ENCODE assay signal across 8 cellular contexts in the genomic region with DNA sequence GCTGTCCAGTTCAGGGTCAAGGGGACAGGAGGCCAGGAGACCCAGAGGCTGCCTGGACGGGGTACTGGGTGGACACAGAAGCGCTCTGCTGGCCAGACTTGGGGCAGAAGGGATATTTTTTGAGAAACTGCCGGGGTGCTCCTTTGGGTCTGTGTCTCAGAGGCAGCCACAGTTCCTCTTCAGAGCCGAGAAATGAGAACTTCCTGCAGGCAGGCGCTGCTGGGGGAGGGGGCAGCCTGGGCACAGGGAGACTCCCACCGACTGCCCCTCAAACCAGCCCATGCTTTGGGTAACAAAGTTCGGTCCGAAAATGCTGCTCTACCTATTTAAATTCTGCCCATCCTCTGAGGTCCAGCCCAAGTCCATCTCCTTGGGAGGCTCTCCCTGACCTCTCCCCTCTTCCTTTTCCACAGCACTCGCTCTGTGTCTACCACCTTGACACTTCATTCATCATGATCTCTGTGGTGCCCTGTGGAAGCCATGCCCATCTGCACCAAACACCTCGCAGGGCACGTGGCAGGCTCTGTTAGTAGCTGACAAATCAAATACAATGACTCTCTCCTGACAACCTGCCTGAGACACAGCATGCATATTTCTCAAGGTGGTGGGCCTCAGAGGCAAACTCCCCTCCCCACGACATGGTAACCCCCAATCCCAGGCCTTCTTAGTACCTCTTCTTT. TPM values are rescaled to one million over a fixed set of nuclear protein-coding genes. Genes with fewer than 3 reads are reported as not detected.
DNase-seq lines count a peak whose midpoint lies in the region; ATAC-seq, FAIRE-seq and TF ChIP-seq lines count a peak whose summit lies in the region.
"Had no signal": no experiment of that assay in that cellular context is flagged by ENCODE, and none has a peak within 500 bp of the region (broad histone marks: within the 10 kb centered on the region; RNA-seq: fewer than 3 reads in every experiment).

No MANE protein-coding gene starts in this region.

- no peak overlapping the region for H4K5ac ChIP-seq in H1 (ENCODE audit: insufficient read length, low read depth, low read length)

- H3K9ac ChIP-seq in GM23248 (peak overlapping the region; percentile 8; the same call in 1 of the 2 replicates), H1 (replicated peaks in 1 of 4; ENCODE audit: extremely low read depth in 1 of 4, low read depth in 3 of 4, low read length in 3 of 4) (no peak overlapping the region)

- H2BK20ac ChIP-seq in H1 (ENCODE audit: low read length) = no peak overlapping the region

- no peak overlapping the region for H3K14ac ChIP-seq in H1 (ENCODE audit: insufficient read length)

- H2BK5ac ChIP-seq in H1 (ENCODE audit: low read depth, low read length) = peak overlapping the region; percentile 35; the same call in 1 of the 2 replicates

- no peak overlapping the region for H3K18ac ChIP-seq in H1 (ENCODE audit: extremely low read depth, low read length)

- H3K79me2 ChIP-seq in GM23248 (ENCODE audit: insufficient read depth) = peaks cover 100% of the 10 kb centered on the region
- H3K79me2 ChIP-seq in H1 (ENCODE audit: control insufficient read depth in 1 of 2, insufficient read depth in 2 of 2, low read length in 2 of 2) = peaks cover 0 to 78% of the 10 kb centered on the region in 2 experiments; a peak in 2 of 4 replicates

- POLR2A ChIA-PET in H1 (lab: Charles Lee; ENCODE audit: partially characterized antibody) = interaction anchor here (1.4 to 29.3 kb wide), 5 partner anchors 10 to 102 kb away, joined by 4 to 480 read pairs (median 5); partner anchors contain the start of gene VDR

- H3K27me3 ChIP-seq in GM23248 (replicated peaks; ENCODE audit: insufficient read depth) (no peaks in the 10 kb centered on the region), Peyer's patch (no peaks in the 10 kb centered on the region), H1 (replicated peaks in 1 of 4; ENCODE audit: control insufficient read depth in 3 of 4, extremely low read depth in 1 of 4, insufficient read depth in 3 of 4, low read length in 3 of 4) (no peaks in the 10 kb centered on the region), gastrocnemius medialis (no peaks in the 10 kb centered on the region)

- no peak overlapping the region for H3K23ac ChIP-seq in H1 (ENCODE audit: insufficient read length)

- TF ChIP-seq POLR2A in Peyer's patch (IDR thresholded peaks at IDR 0.05) (no peak), H1 (IDR thresholded peaks at IDR 0.05; ENCODE audit: control extremely low read depth in 1 of 2, low read depth in 2 of 2, low read length in 2 of 2) (no peak), gastrocnemius medialis (IDR thresholded peaks at IDR 0.05) (no peak)

- H3K56ac ChIP-seq in H1 (replicated peaks; ENCODE audit: insufficient read length, low read depth, low read length) = no peak overlapping the region

- H3K9me2 ChIP-seq in GM23248 (ENCODE audit: insufficient read depth) = no peaks in the 10 kb centered on the region

- 0 out of 2 replicates have a peak, but pooled peaks cover 1% of the 10 kb centered on the region for H3K23me2 ChIP-seq in H1 (ENCODE audit: low read depth, low read length)

- ATAC-seq in gastrocnemius medialis = no peak
- no peak for ATAC-seq in HG03108 (IDR thresholded peaks at IDR 0.05; ENCODE audit: unreplicated experiment)

- H4K8ac ChIP-seq in H1 (ENCODE audit: extremely low read depth, insufficient read depth, low read length) = peak overlapping the region; percentile 19; the same call in 1 of the 2 replicates

- no peak overlapping the region for H4K91ac ChIP-seq in H1 (replicated peaks; ENCODE audit: insufficient read length, low read length)

- in situ Hi-C loops in GM23248 (cut with MboI) (no loop called here), gastrocnemius medialis (cut with MboI; ENCODE audit: low sequenced_read_pairs in 4 of 4) (no loop called here)

- no peak overlapping the region for H3K4me2 ChIP-seq in GM23248 (ENCODE audit: unreplicated experiment)
- H3K4me2 ChIP-seq in H1 (ENCODE audit: insufficient read depth in 1 of 2, low read depth in 2 of 2, low read length in 2 of 2) = no peak overlapping the region

- peaks cover 8% of the 10 kb centered on the region; the same call in 1 of the 2 replicates for H3K79me1 ChIP-seq in H1 (ENCODE audit: low read depth, low read length)

- 0 out of 2 replicates have a peak overlapping the region, but pooled peaks have one; percentile 46 for H2BK15ac ChIP-seq in H1 (ENCODE audit: low read length)

- no peaks in the 10 kb centered on the region for H3K9me3 ChIP-seq in GM23248 (ENCODE audit: low read depth)
- H3K9me3 ChIP-seq in Peyer's patch = no peaks in the 10 kb centered on the region
- H3K9me3 ChIP-seq in H1 (ENCODE audit: insufficient read depth in 2 of 2, low read depth in 1 of 2, low read length in 1 of 2) = no peaks in the 10 kb centered on the region
- no peaks in the 10 kb centered on the region for H3K9me3 ChIP-seq in gastrocnemius medialis

- no peak for TF ChIP-seq EP300 in H1 (IDR thresholded peaks at IDR 0.05; ENCODE audit: borderline replicate concordance in 1 of 2, low read depth in 2 of 2, low read length in 2 of 2)

- intact Hi-C loops in gastrocnemius medialis (cut with DNase I; ENCODE audit: low total_unique reads) = no loop called here

- H4K20me1 ChIP-seq in GM23248 (ENCODE audit: insufficient read depth) (peaks cover 17% of the 10 kb centered on the region; the same call in 1 of the 2 replicates), H1 (replicated peaks in 1 of 2; ENCODE audit: control insufficient read depth in 1 of 2, insufficient read depth in 2 of 2, low read length in 2 of 2) (peaks cover 7 to 15% of the 10 kb centered on the region in 2 experiments)

- H3K4me3 ChIP-seq in GM23248 (no peak overlapping the region), Peyer's patch (no peak overlapping the region), H1 (ENCODE audit: extremely low read depth in 1 of 4, insufficient read depth in 2 of 4, low read depth in 3 of 4, low read length in 4 of 4) (no peak overlapping the region), gastrocnemius medialis (no peak overlapping the region)

- H3K27ac ChIP-seq in GM23248 (no peak overlapping the region), Peyer's patch (peak overlapping the region in 3 of 4 donors; percentile 42 to 59 (median 52)), H1 (ENCODE audit: low read depth, low read length) (no peak overlapping the region), gastrocnemius medialis (peak overlapping the region; percentile 33 to 83 (median 54))

- H3K36me3 ChIP-seq in GM23248 (ENCODE audit: low read depth) (peaks cover 7% of the 10 kb centered on the region; the same call in 1 of the 2 replicates), Peyer's patch (no peaks in the 10 kb centered on the region), H1 (ENCODE audit: control insufficient read depth in 2 of 4, insufficient read depth in 4 of 4, low read length in 3 of 4) (peaks cover 0 to 2% (median 0%) of the 10 kb centered on the region in 4 experiments; a peak in 1 of 8 replicates), gastrocnemius medialis (no peaks in the 10 kb centered on the region)

- no peak for FAIRE-seq in H1 (lab: Jason Lieb, UNC)

- H2BK120ac ChIP-seq in H1 (replicated peaks; ENCODE audit: low read depth, low read length) = no peak overlapping the region

- DNase-seq in GM23248 = no peak
- DNase-seq in Peyer's patch = peak in 1 of 3 donors; percentile 47
- DNase-seq in H1 (ENCODE audit: low read depth in 1 of 2, low spot score in 2 of 2) = no peak
- no peak for DNase-seq in gastrocnemius medialis
- no peak for DNase-seq in NCI-H2029 (lab: John Stamatoyannopoulos, UW)
- DNase-seq in midbrain (lab: John Stamatoyannopoulos, UW) = no peak
- DNase-seq: NCI-H1436 treated with DMSO at 0.1 percent for 48 hours had no signal

- no peak overlapping the region for H2BK12ac ChIP-seq in H1 (ENCODE audit: low read depth, low read length)

- CTCF ChIA-PET in H1 (lab: Charles Lee; ENCODE audit: partially characterized antibody) = interaction anchor here (0.8 to 58.8 kb wide), 7 partner anchors 7 to 60 kb away, joined by 3 to 2001 read pairs (median 81); partner anchors contain the start of gene HDAC7

- H2AFZ ChIP-seq in GM23248 (no peak overlapping the region), H1 (ENCODE audit: low read length) (no peak overlapping the region)

- peaks cover 10% of the 10 kb centered on the region; the same call in 1 of the 2 replicates for H3F3A ChIP-seq in GM23248 (ENCODE audit: insufficient read depth)

- TF ChIP-seq CTCF in Peyer's patch (IDR thresholded peaks at IDR 0.05) (no peak), H1 (IDR thresholded peaks at IDR 0.05; ENCODE audit: control extremely low read depth in 1 of 3, insufficient read depth in 1 of 3, low read depth in 1 of 3, low read length in 3 of 3) (no peak), gastrocnemius medialis (IDR thresholded peaks at IDR 0.05 in 4 of 5, conservative IDR thresholded peaks at IDR 0.05 in 1 of 5) (no peak)

- H3K4me1 ChIP-seq in GM23248 (ENCODE audit: insufficient read depth) (peaks cover 38% of the 10 kb centered on the region), Peyer's patch (peaks cover 0 to 95% (median 25%) of the 10 kb centered on the region in 4 donors), H1 (replicated peaks in 1 of 4; ENCODE audit: control insufficient read depth in 3 of 4, insufficient read depth in 4 of 4, low read length in 3 of 4) (peaks cover 0 to 16% (median 9%) of the 10 kb centered on the region in 4 experiments; a peak in 6 of 7 replicates), gastrocnemius medialis (peaks cover 100% of the 10 kb centered on the region in 2 donors)

- WGBS in GM23248 (ENCODE audit: low coverage in 1 of 2, low lambda C conversion rate in 2 of 2, missing lambda C conversion rate in 2 of 2), 2 experiments = 61 to 69% methylated on average over 12 of the region's 12 CpGs
- WGBS in H1 (ENCODE audit: extremely low coverage in 1 of 2, insufficient coverage in 1 of 2, insufficient read length in 1 of 2, insufficient replicate concordance in 2 of 2, low coverage in 1 of 2, low lambda C conversion rate in 2 of 2, missing lambda C conversion rate in 1 of 2), 2 experiments = 88% methylated on average over 12 of the region's 12 CpGs; no CpG with 5 or more reads in 1 of the 2 experiments

- TF ChIP-seq RAD21 in H1 (IDR thresholded peaks at IDR 0.05 in 1 of 2, conservative IDR thresholded peaks at IDR 0.05 in 1 of 2; ENCODE audit: low read depth in 2 of 2, low read length in 2 of 2) = no peak

- no peak overlapping the region for H2AK5ac ChIP-seq in H1 (ENCODE audit: low read depth, low read length)

- no peak overlapping the region for H3K4ac ChIP-seq in H1 (replicated peaks; ENCODE audit: insufficient read length, low read depth, low read length)

RNA-seq across cellular contexts. Expression of gene HDAC7, which starts 16.4 kb away (rescaled TPM):
- total RNA-seq in GM23248 (2014; rRNA removed; shearing (Covaris generic)) = 62.9 and 72.3 TPM in 2 replicates
- polyA plus RNA-seq in GM23248 (2016; fragmentation: Nextera tagmentation; extraction: Ambion mirVana) (45.3 and 46.2 TPM in 2 replicates), H1 (2011; rRNA removed) (25.5 and 52.0 TPM in 2 replicates)
- total RNA-seq in Peyer's patch (10 to 100 TPM in 3 of 4 donors, 1 to 10 TPM in 1; 9.8 to 80.9 (median 36.8) TPM), gastrocnemius medialis (10 to 100 TPM; 12.2 to 27.1 (median 17.0) TPM)
- 82.0 and 84.9 TPM in 2 replicates for total RNA-seq in H1 (2021; fragmentation: NEBNext Ultra II Directional; extraction: Animal tissue kit (Norgen Biotek cat#: 25700))
- 27.2 TPM for polyA plus RNA-seq in H1 (2011; cell fraction: cytosol; rRNA removed)
- 208 TPM for polyA plus RNA-seq in H1 (2011; cell fraction: nucleus; rRNA removed)
- 46.5 to 68.3 TPM (median 65.5 TPM) in 4 replicates for polyA plus RNA-seq in H1 (2012, experiment 1 of 2)
- polyA plus RNA-seq in H1 (2012, experiment 2 of 2) = 57.8 TPM
- 40.9 TPM for polyA plus RNA-seq in H1 (2013, experiment 1 of 2)
- polyA plus RNA-seq in H1 (2013, experiment 2 of 2) = 38.9 TPM
- polyA minus RNA-seq in H1 (2011; rRNA and poly(A)+ RNA removed) = 11.6 and 23.5 TPM in 2 replicates
- 27.2 TPM for polyA minus RNA-seq in H1 (2011; cell fraction: cytosol; rRNA and poly(A)+ RNA removed)
- 48.1 TPM for polyA minus RNA-seq in H1 (2011; cell fraction: nucleus; rRNA and poly(A)+ RNA removed)

RNA-seq across cellular contexts. Expression of gene SLC48A1, which starts 30.3 kb away (rescaled TPM):
- total RNA-seq in GM23248 (2014; rRNA removed; shearing (Covaris generic)) = 16.4 and 20.9 TPM in 2 replicates
- polyA plus RNA-seq in GM23248 (2016; fragmentation: Nextera tagmentation; extraction: Ambion mirVana) (19.1 and 21.8 TPM in 2 replicates), H1 (2011; rRNA removed) (9.5 and 12.1 TPM in 2 replicates)
- total RNA-seq in Peyer's patch (10 to 100 TPM; 14.9 to 21.5 (median 15.9) TPM), gastrocnemius medialis (10 to 100 TPM; 28.3 to 62.6 (median 45.6) TPM)
- 14.0 and 14.1 TPM in 2 replicates for total RNA-seq in H1 (2021; fragmentation: NEBNext Ultra II Directional; extraction: Animal tissue kit (Norgen Biotek cat#: 25700))
- 9.6 TPM for polyA plus RNA-seq in H1 (2011; cell fraction: cytosol; rRNA removed)
- polyA plus RNA-seq in H1 (2011; cell fraction: nucleus; rRNA removed) = 16.1 TPM
- 8.3 to 11.4 TPM (median 10.2 TPM) in 4 replicates for polyA plus RNA-seq in H1 (2012, experiment 1 of 2)
- polyA plus RNA-seq in H1 (2012, experiment 2 of 2) = 8.6 TPM
- 9.4 TPM for polyA plus RNA-seq in H1 (2013, experiment 1 of 2)
- polyA plus RNA-seq in H1 (2013, experiment 2 of 2) = 10.8 TPM
- 7.2 and 7.3 TPM in 2 replicates for polyA minus RNA-seq in H1 (2011; rRNA and poly(A)+ RNA removed)
- polyA minus RNA-seq in H1 (2011; cell fraction: cytosol; rRNA and poly(A)+ RNA removed) = 6.8 TPM
- 7.3 TPM for polyA minus RNA-seq in H1 (2011; cell fraction: nucleus; rRNA and poly(A)+ RNA removed)

RNA-seq across cellular contexts. Expression of gene RAPGEF3, which starts 44.7 kb away (rescaled TPM):
- total RNA-seq in GM23248 (2014; rRNA removed; shearing (Covaris generic)) = 1.3 and 3.7 TPM in 2 replicates
- 1.1 and 1.4 TPM in 2 replicates for polyA plus RNA-seq in GM23248 (2016; fragmentation: Nextera tagmentation; extraction: Ambion mirVana)
- 10 to 100 TPM in 3 of 4 donors, 1 to 10 TPM in 1; 4.9 to 33.0 (median 16.9) TPM for total RNA-seq in Peyer's patch
- 6.7 and 9.4 TPM in 2 replicates for total RNA-seq in H1 (2021; fragmentation: NEBNext Ultra II Directional; extraction: Animal tissue kit (Norgen Biotek cat#: 25700))
- polyA plus RNA-seq in H1 (2011; rRNA removed) = 5.0 and 5.2 TPM in 2 replicates
- polyA plus RNA-seq in H1 (2011; cell fraction: cytosol; rRNA removed) = 6.0 TPM
- 31.6 TPM for polyA plus RNA-seq in H1 (2011; cell fraction: nucleus; rRNA removed)
- 4.1 to 5.7 TPM (median 5.2 TPM) in 4 replicates for polyA plus RNA-seq in H1 (2012, experiment 1 of 2)
- polyA plus RNA-seq in H1 (2012, experiment 2 of 2) = 3.1 TPM
- polyA plus RNA-seq in H1 (2013, experiment 1 of 2) = 4.2 TPM
- 3.9 TPM for polyA plus RNA-seq in H1 (2013, experiment 2 of 2)
- polyA minus RNA-seq in H1 (2011; rRNA and poly(A)+ RNA removed) = 5.2 and 8.0 TPM in 2 replicates
- polyA minus RNA-seq in H1 (2011; cell fraction: cytosol; rRNA and poly(A)+ RNA removed) = 1.8 TPM
- 16.2 TPM for polyA minus RNA-seq in H1 (2011; cell fraction: nucleus; rRNA and poly(A)+ RNA removed)
- total RNA-seq in gastrocnemius medialis = 10 to 100 TPM; 17.0 to 27.0 (median 22.3) TPM

Comparison
In these comparisons a context has a peak if more than half of its experiments do, and no peak if none do; other contexts are left out.
1. H3K27ac ChIP-seq: peak in Peyer's patch (3 of 4) and gastrocnemius medialis (4 of 4); none in GM23248 (single experiment) and H1 (single experiment).